In genomic region chr14:31208546-31209424, GRCh38 we compare ENCODE assay signal across 8 cellular contexts. TPM values are rescaled to one million over a fixed set of nuclear protein-coding genes. Genes with fewer than 3 reads are reported as not detected.
DNase-seq lines count a peak whose midpoint lies in the region; ATAC-seq and TF ChIP-seq lines count a peak whose summit lies in the region.

No MANE protein-coding gene starts in this region.

- no peak for DNase-seq in cardiac muscle cell (ENCODE audit: low read depth in 1 of 2, low spot score in 1 of 2)
- no peak for DNase-seq in Right ventricle myocardium inferior (ENCODE audit: missing footprints)
- DNase-seq in activated T-cell treated with anti-CD3 and anti-CD28 coated beads, Interleukin-2, amount 50 U/mL, for 4 hours = peak; percentile 7
- DNase-seq in iPS DF 6.9 (ENCODE audit: low read depth, low spot score) = no peak
- DNase-seq in stimulated activated CD4-positive, alpha-beta T cell treated with anti-CD3 and anti-CD28 coated beads, Interleukin-4, amount 100 ng/mL, for 48 hours (ENCODE audit: low read depth in 2 of 2) = peak; percentile 11 to 20
- no peak for DNase-seq in foreskin melanocyte
- no peak for DNase-seq in NCI-H526 (lab: John Stamatoyannopoulos, UW)

- H3K4me1 Mint-ChIP-seq in activated T-cell treated with anti-CD3 and anti-CD28 coated beads, Interleukin-2, amount 50 U/mL, for 4 hours (ENCODE audit: low read depth) = peaks cover 50% of the 10 kb centered on the region

- H3K27ac ChIP-seq in cardiac muscle cell = peak overlapping the region; percentile 99
- H3K27ac ChIP-seq in iPS DF 6.9 (ENCODE audit: low read length) = no peak overlapping the region

- no peak for TF ChIP-seq CTCF in cardiac muscle cell (IDR thresholded peaks at IDR 0.05; ENCODE audit: low read depth, low read length)

- no peaks in the 10 kb centered on the region for H3K9me3 ChIP-seq in cardiac muscle cell (ENCODE audit: low read depth)
- no peaks in the 10 kb centered on the region for H3K9me3 ChIP-seq in iPS DF 6.9 (ENCODE audit: control insufficient read depth, insufficient read depth, low read length)

- intact Hi-C loops in Right ventricle myocardium inferior (cut with DNase I) = loop anchor here (2.0 kb wide), 1 partner anchor 112 kb away; no protein-coding TSS in a partner anchor

- H3K27me3 Mint-ChIP-seq in activated T-cell treated with anti-CD3 and anti-CD28 coated beads, Interleukin-2, amount 50 U/mL, for 4 hours (ENCODE audit: low read depth) = no peaks in the 10 kb centered on the region

- H3K4me1 ChIP-seq in cardiac muscle cell (ENCODE audit: low read depth) (peaks cover 22% of the 10 kb centered on the region), iPS DF 6.9 (ENCODE audit: control insufficient read depth, insufficient read depth, low read length) (no peaks in the 10 kb centered on the region)

- no peaks in the 10 kb centered on the region for H3K9me3 Mint-ChIP-seq in activated T-cell treated with anti-CD3 and anti-CD28 coated beads, Interleukin-2, amount 50 U/mL, for 4 hours

- H3K4me3 ChIP-seq in cardiac muscle cell = peak overlapping the region; percentile 59
- peak overlapping the region; percentile 60; the same call in 1 of the 2 replicates for H3K4me3 ChIP-seq in iPS DF 6.9 (ENCODE audit: low read length)

- no peaks in the 10 kb centered on the region for H3K36me3 ChIP-seq in cardiac muscle cell
- H3K36me3 ChIP-seq in iPS DF 6.9 (ENCODE audit: control insufficient read depth, insufficient read depth, low read length) = no peaks in the 10 kb centered on the region

- no CpG with 5 or more reads among the region's 16 CpGs for WGBS in iPS DF 6.9 (ENCODE audit: insufficient coverage, insufficient read length)

- peak overlapping the region; percentile 96 for H3K4me3 Mint-ChIP-seq in activated T-cell treated with anti-CD3 and anti-CD28 coated beads, Interleukin-2, amount 50 U/mL, for 4 hours

- no peaks in the 10 kb centered on the region for H3K27me3 ChIP-seq in cardiac muscle cell
- no peaks in the 10 kb centered on the region for H3K27me3 ChIP-seq in iPS DF 6.9 (ENCODE audit: control insufficient read depth, insufficient read depth, low read length)

- peaks cover 12% of the 10 kb centered on the region for H3K36me3 Mint-ChIP-seq in activated T-cell treated with anti-CD3 and anti-CD28 coated beads, Interleukin-2, amount 50 U/mL, for 4 hours (ENCODE audit: insufficient read depth)

- ATAC-seq in Right ventricle myocardium inferior (no peak), HG03469 (IDR thresholded peaks at IDR 0.05; ENCODE audit: unreplicated experiment) (no peak)
- no peak for ATAC-seq in activated T-cell treated with anti-CD3 and anti-CD28 coated beads, Interleukin-2, amount 50 U/mL, for 4 hours

RNA-seq across cellular contexts. Expression of gene HECTD1, which starts 1.2 kb away (rescaled TPM):
- total RNA-seq in cardiac muscle cell = 155 and 180 TPM in 2 replicates
- 49.4 and 61.4 TPM in 2 replicates for polyA plus RNA-seq in cardiac muscle cell
- total RNA-seq in Right ventricle myocardium inferior = 151 TPM
- total RNA-seq in activated T-cell treated with anti-CD3 and anti-CD28 coated beads, Interleukin-2, amount 50 U/mL, for 4 hours = 100 to 1,000 TPM; 100 to 102 (median 101) TPM

Comparison
In these comparisons a context has a peak if more than half of its experiments do, and no peak if none do; other contexts are left out.
1. DNase-seq: peak in activated T-cell treated with anti-CD3 and anti-CD28 coated beads, Interleukin-2, amount 50 U/mL, for 4 hours (single experiment) and stimulated activated CD4-positive, alpha-beta T cell treated with anti-CD3 and anti-CD28 coated beads, Interleukin-4, amount 100 ng/mL, for 48 hours (2 of 2); none in cardiac muscle cell (0 of 2), Right ventricle myocardium inferior (single experiment), iPS DF 6.9 (single experiment), foreskin melanocyte (single experiment) and NCI-H526 (0 of 2).